8 cellular contexts compared by ENCODE assay signal in genomic region chr1:63322944-63323865, GRCh38. TPM values are rescaled to one million over a fixed set of nuclear protein-coding genes. Genes with fewer than 3 reads are reported as not detected.
DNase-seq lines count a peak whose midpoint lies in the region; ATAC-seq and TF ChIP-seq lines count a peak whose summit lies in the region.

No MANE protein-coding gene starts in this region.

- no peaks in the 10 kb centered on the region for H3K36me3 ChIP-seq in Karpas-422 (ENCODE audit: insufficient read depth, low read length)

- H2AFZ ChIP-seq in Karpas-422 (ENCODE audit: low read length): no peak overlapping the region

- H3K27me3 ChIP-seq in Karpas-422 (ENCODE audit: low read length): no peaks in the 10 kb centered on the region

- H3K27ac ChIP-seq in Karpas-422 (ENCODE audit: low read length): no peak overlapping the region

- H3K4me3 ChIP-seq in GM12865 (ENCODE audit: low read depth, low read length): peak overlapping the region; percentile 84
- peak overlapping the region; percentile 62 for H3K4me3 ChIP-seq in iPS-11a (ENCODE audit: low read depth, low read length)
- H3K4me3 ChIP-seq in Karpas-422 (ENCODE audit: low read length): no peak overlapping the region

- H3K9ac ChIP-seq in Karpas-422 (ENCODE audit: low read length): no peak overlapping the region

- no peaks in the 10 kb centered on the region for H3K79me2 ChIP-seq in Karpas-422 (ENCODE audit: low read length)

- TF ChIP-seq CTCF in GM12865 (IDR thresholded peaks at IDR 0.05; ENCODE audit: insufficient read depth, low read depth, low read length, missing control alignments): no peak

- H3K9me2 ChIP-seq in Karpas-422 (replicated peaks; ENCODE audit: insufficient read depth, low read length): no peaks in the 10 kb centered on the region

- no peak overlapping the region for H3K4me2 ChIP-seq in Karpas-422 (ENCODE audit: low read depth, low read length, poor library complexity, severe bottlenecking)

- ATAC-seq in GM19467 (IDR thresholded peaks at IDR 0.05; ENCODE audit: unreplicated experiment) (no peak), HG02610 (IDR thresholded peaks at IDR 0.05; ENCODE audit: unreplicated experiment) (no peak)

- H3K4me1 ChIP-seq in Karpas-422 (ENCODE audit: low read length): 0 out of 2 replicates have a peak, but pooled peaks cover 2% of the 10 kb centered on the region

- no peaks in the 10 kb centered on the region for H3K9me3 ChIP-seq in Karpas-422 (ENCODE audit: low read length)

- DNase-seq in GM12865 (ENCODE audit: low read depth) (peak; percentile 26), NCI-H2029 (lab: John Stamatoyannopoulos, UW) (peak; percentile 73), Karpas-422 (no peak)
- peak; percentile 66 for DNase-seq in activated T-cell treated with anti-CD3 and anti-CD28 coated beads, Interleukin-2, amount 50 U/mL, for 1 hour
- DNase-seq in stimulated activated CD4-positive, alpha-beta T cell treated with anti-CD3 and anti-CD28 coated beads, Interleukin-4, amount 100 ng/mL, for 24 hours: peak; percentile 27

- no peaks in the 10 kb centered on the region for H4K20me1 ChIP-seq in Karpas-422 (ENCODE audit: insufficient read depth, low read depth, low read length)

RNA-seq across cellular contexts. Expression of gene FOXD3, which starts 0.8 kb away (rescaled TPM):
- total RNA-seq in Karpas-422 (2014; rRNA removed; shearing (Covaris generic); ENCODE audit: low replicate concordance): not detected in 2 replicates

RNA-seq across cellular contexts. Expression of gene ALG6, which starts 44.2 kb away (rescaled TPM):
- total RNA-seq in Karpas-422 (2014; rRNA removed; shearing (Covaris generic); ENCODE audit: low replicate concordance): 37.7 and 101 TPM in 2 replicates
